Comparison of ENCODE assay signal across 9 cellular contexts in the genomic region with DNA sequence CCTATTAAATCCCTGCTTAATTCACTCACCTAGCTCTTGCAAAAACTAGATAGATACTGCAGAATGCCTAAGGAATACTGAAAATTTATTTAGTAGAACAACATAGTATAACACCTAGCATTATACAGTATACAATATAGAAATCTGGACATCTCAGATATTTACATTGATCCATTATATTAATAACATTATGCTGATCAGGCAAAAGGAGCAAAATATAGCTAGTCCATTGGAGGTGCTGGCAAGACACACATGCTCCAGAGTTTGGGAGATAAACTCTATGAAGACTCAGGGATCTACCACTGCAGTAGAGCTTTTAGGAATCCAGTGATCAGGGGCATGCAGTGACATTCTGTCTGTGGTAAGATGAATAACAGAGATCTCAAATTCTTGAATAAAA.
"Had no signal": no experiment of that assay in that cellular context is flagged by ENCODE, and none has a peak within 500 bp of the region (broad histone marks: within the 10 kb centered on the region; RNA-seq: fewer than 3 reads in every experiment).

No MANE protein-coding gene starts in this region.

- H2AFZ ChIP-seq: GM23248 had no signal

- H3K36me3 ChIP-seq: HAP-1 had no signal

- DNase-seq: GM23248, GOT3, H7, HFFc6, KBM-7 had no signal

- H3K9ac ChIP-seq: GM23248, KMS-11 had no signal

- H3K4me2 ChIP-seq: KMS-11 had no signal

- H3K4me3 ChIP-seq: GM23248, HAP-1 had no signal

- H3K9me3 ChIP-seq: HAP-1 had no signal

- ATAC-seq: HCT116 had no signal

- H3K4me1 ChIP-seq: HAP-1 had no signal

- H3K27ac ChIP-seq: GM23248, HL-60, KMS-11 had no signal
